Comparison of ENCODE assay signal across 9 cellular contexts in genomic region chr10:50281967-50282522, GRCh38.
"Had no signal": no experiment of that assay in that cellular context is flagged by ENCODE, and none has a peak within 500 bp of the region (broad histone marks: within the 10 kb centered on the region; RNA-seq: fewer than 3 reads in every experiment).

No MANE protein-coding gene starts in this region.

- H3K27ac ChIP-seq: GM23248, HL-60 had no signal

- H2AFZ ChIP-seq: GM23248 had no signal

- DNase-seq: GM23248, GOT3, H7, HFFc6, KG1 had no signal

- H3K9ac ChIP-seq: GM23248 had no signal

- H3K9me3 ChIP-seq: HAP-1 had no signal

- H3K4me1 ChIP-seq: HAP-1 had no signal

- H3K4me3 ChIP-seq: GM23248, HAP-1 had no signal

- H3K36me3 ChIP-seq: HAP-1 had no signal

- ATAC-seq: HCT116, HepG2 had no signal
